ENCODE assay signal across 8 cellular contexts in genomic region chr22:20084547-20085413, GRCh38. TPM values are rescaled to one million over a fixed set of nuclear protein-coding genes. Genes with fewer than 3 reads are reported as not detected.
DNase-seq lines count a peak whose midpoint lies in the region; FAIRE-seq and TF ChIP-seq lines count a peak whose summit lies in the region.

No MANE protein-coding gene starts in this region.

- H3K4me3 ChIP-seq in AG09309 (ENCODE audit: control insufficient read depth, low read depth, low read length): no peak overlapping the region
- no peak overlapping the region for H3K4me3 ChIP-seq in esophagus squamous epithelium

- no peak overlapping the region for H3K27ac ChIP-seq in esophagus squamous epithelium

- peaks cover 39 to 46% (median 40%) of the 10 kb centered on the region in 3 donors for H3K36me3 ChIP-seq in esophagus squamous epithelium

- DNase-seq in AG09309 (ENCODE audit: low read depth) (no peak), UCSD-AML1 (lab: John Stamatoyannopoulos, UW; ENCODE audit: unreplicated experiment) (peak; percentile 23), iPS-NIHi11 (ENCODE audit: low spot score) (peak; percentile 83), esophagus squamous epithelium (lab: John Stamatoyannopoulos, UW) (no peak), GM12892 (ENCODE audit: insufficient read length) (no peak), NCI-H1092 (lab: John Stamatoyannopoulos, UW) (no peak), NCI-H345 (lab: John Stamatoyannopoulos, UW) (no peak)

- intact Hi-C loops in esophagus squamous epithelium (cut with DNase I): no loop called here

- WGBS in esophagus squamous epithelium, 2 donors: 76 to 77% methylated on average over 9 to 15 of the region's 23 CpGs

- TF ChIP-seq POLR2A in esophagus squamous epithelium (IDR thresholded peaks at IDR 0.05): no peak
- no peak for TF ChIP-seq POLR2A in GM12892 (IDR thresholded peaks at IDR 0.05; ENCODE audit: low read depth, low read length)

- no peaks in the 10 kb centered on the region for H3K27me3 ChIP-seq in esophagus squamous epithelium

- FAIRE-seq in GM12892 (lab: Jason Lieb, UNC): no peak

- peaks cover 23 to 48% (median 37%) of the 10 kb centered on the region in 3 donors for H3K4me1 ChIP-seq in esophagus squamous epithelium

- no peaks in the 10 kb centered on the region for H3K9me3 ChIP-seq in esophagus squamous epithelium

- TF ChIP-seq CTCF in AG09309 (IDR thresholded peaks at IDR 0.05; ENCODE audit: control insufficient read depth, insufficient read depth, low read depth, low read length, missing control alignments) (peak; percentile 35), GM12872 (IDR thresholded peaks at IDR 0.05; ENCODE audit: insufficient read depth, low read depth, low read length) (peak; percentile 57), esophagus squamous epithelium (IDR thresholded peaks at IDR 0.05) (peak in 1 of 6 experiments; percentile 35)

RNA-seq across cellular contexts. Expression of gene DGCR8, which starts 4.7 kb away (rescaled TPM):
- 10 to 100 TPM; 13.7 to 33.8 (median 18.7) TPM for total RNA-seq in esophagus squamous epithelium
- polyA plus RNA-seq in GM12892 (2012; ENCODE audit: missing spikeins): 19.9 TPM

RNA-seq across cellular contexts. Expression of gene RANBP1, which starts 31.1 kb away (rescaled TPM):
- 100 to 1,000 TPM; 178 to 358 (median 212) TPM for total RNA-seq in esophagus squamous epithelium
- polyA plus RNA-seq in GM12892 (2012; ENCODE audit: missing spikeins): 257 TPM

RNA-seq across cellular contexts. Expression of gene TRMT2A, which starts 32.2 kb away (rescaled TPM):
- total RNA-seq in esophagus squamous epithelium: 10 to 100 TPM; 30.9 to 58.6 (median 41.3) TPM
- polyA plus RNA-seq in GM12892 (2012; ENCODE audit: missing spikeins): 33.0 TPM

RNA-seq across cellular contexts. Expression of gene ZDHHC8, which starts 46.8 kb away (rescaled TPM):
- total RNA-seq in esophagus squamous epithelium: 10 to 100 TPM; 14.7 to 22.9 (median 18.6) TPM
- polyA plus RNA-seq in GM12892 (2012; ENCODE audit: missing spikeins): 9.0 TPM

Comparison
In these comparisons a context has a peak if more than half of its experiments do, and no peak if none do; other contexts are left out.
1. DNase-seq: peak in UCSD-AML1 (single experiment) and iPS-NIHi11 (single experiment); none in AG09309 (single experiment), esophagus squamous epithelium (single experiment), GM12892 (single experiment), NCI-H1092 (single experiment) and NCI-H345 (single experiment).